In genomic region chr3:86073799-86074198, GRCh38 we compare ENCODE assay signal across 39 cellular contexts.
"Had no signal": no experiment of that assay in that cellular context is flagged by ENCODE, and none has a peak within 500 bp of the region (broad histone marks: within the 10 kb centered on the region; RNA-seq: fewer than 3 reads in every experiment).

No MANE protein-coding gene starts in this region.

- H3K4me1 ChIP-seq: adrenal gland, ascending aorta had no signal

- FAIRE-seq: bronchial epithelial cell, TTC549 had no signal

- H3K4me1 Mint-ChIP-seq: activated CD4-positive, alpha-beta memory T cell treated with anti-CD3 and anti-CD28 coated beads, Interleukin-2, amount 10 ng/mL, durations not matched to agents 7 days and 5 days; activated CD4-positive, alpha-beta T cell treated with anti-CD3 and anti-CD28 coated beads for 36 hours; activated CD4-positive, alpha-beta T cell treated with anti-CD3 and anti-CD28 coated beads, Interleukin-2, amount 10 ng/mL, durations not matched to agents 7 days and 5 days; activated CD8-positive, alpha-beta memory T cell treated with anti-CD3 and anti-CD28 coated beads, Interleukin-2, amount 10 ng/mL, durations not matched to agents 7 days and 5 days; activated naive CD8-positive, alpha-beta T cell treated with anti-CD3 and anti-CD28 coated beads for 36 hours; brain; central memory CD8-positive, alpha-beta T cell; WTC11 had no signal

- H3K36me3 ChIP-seq: adrenal gland, ascending aorta, cardiac muscle cell, WERI-Rb-1 had no signal

- H3K4me3 ChIP-seq: adrenal gland, ascending aorta, cardiac muscle cell had no signal

- ATAC-seq: activated CD4-positive, alpha-beta T cell treated with anti-CD3 and anti-CD28 coated beads for 36 hours; activated CD4-positive, CD25-positive, alpha-beta regulatory T cell treated with anti-CD3 and anti-CD28 coated beads, Interleukin-2, amount 50 U/mL, for 24 hours; activated CD8-positive, alpha-beta memory T cell treated with anti-CD3 and anti-CD28 coated beads, Interleukin-2, amount 10 ng/mL, durations not matched to agents 7 days and 5 days; activated CD8-positive, alpha-beta T cell treated with anti-CD3 and anti-CD28 coated beads, Interleukin-2, amount 10 ng/mL, durations not matched to agents 7 days and 5 days; activated naive CD4-positive, alpha-beta T cell treated with anti-CD3 and anti-CD28 coated beads, Interleukin-2, amount 50 U/mL, for 72 hours; WTC11 had no signal

- H3K27ac ChIP-seq: adrenal gland, ascending aorta, cardiac muscle cell, WERI-Rb-1 had no signal

- H3K27me3 ChIP-seq: adrenal gland, ascending aorta, cardiac muscle cell had no signal

- H3K4me3 Mint-ChIP-seq: activated CD4-positive, alpha-beta memory T cell treated with anti-CD3 and anti-CD28 coated beads, Interleukin-2, amount 10 ng/mL, durations not matched to agents 7 days and 5 days; activated CD4-positive, alpha-beta T cell treated with anti-CD3 and anti-CD28 coated beads for 36 hours; activated CD4-positive, alpha-beta T cell treated with anti-CD3 and anti-CD28 coated beads, Interleukin-2, amount 10 ng/mL, durations not matched to agents 7 days and 5 days; activated CD8-positive, alpha-beta memory T cell treated with anti-CD3 and anti-CD28 coated beads, Interleukin-2, amount 10 ng/mL, durations not matched to agents 7 days and 5 days; activated CD8-positive, alpha-beta T cell treated with anti-CD3 and anti-CD28 coated beads, Interleukin-2, amount 10 ng/mL, durations not matched to agents 7 days and 5 days; activated naive CD4-positive, alpha-beta T cell treated with anti-CD3 and anti-CD28 coated beads for 36 hours; activated naive CD8-positive, alpha-beta T cell treated with anti-CD3 and anti-CD28 coated beads for 36 hours; activated T-cell treated with anti-CD3 and anti-CD28 coated beads, Interleukin-2, amount 50 U/mL, for 24 hours; brain; central memory CD8-positive, alpha-beta T cell; T-helper 1 cell treated with Interleukin-12 subunit alpha and Interleukin-12 subunit beta and Interleukin-4 antibody, amounts not matched to agents 30 μg/mL and 1 μg/mL, for 36 hours; T-helper 2 cell treated with Interferon-gamma antibody and Interleukin-4, amounts not matched to agents 5 μg/mL and 100 μg/mL, for 36 hours; WTC11 had no signal

- H3K27ac Mint-ChIP-seq: activated CD4-positive, alpha-beta memory T cell treated with anti-CD3 and anti-CD28 coated beads, Interleukin-2, amount 10 ng/mL, durations not matched to agents 7 days and 5 days; activated CD4-positive, alpha-beta T cell treated with anti-CD3 and anti-CD28 coated beads for 36 hours; activated CD4-positive, alpha-beta T cell treated with anti-CD3 and anti-CD28 coated beads, Interleukin-2, amount 10 ng/mL, durations not matched to agents 7 days and 5 days; activated CD8-positive, alpha-beta memory T cell treated with anti-CD3 and anti-CD28 coated beads, Interleukin-2, amount 10 ng/mL, durations not matched to agents 7 days and 5 days; activated CD8-positive, alpha-beta T cell treated with anti-CD3 and anti-CD28 coated beads, Interleukin-2, amount 10 ng/mL, durations not matched to agents 7 days and 5 days; activated naive CD4-positive, alpha-beta T cell treated with anti-CD3 and anti-CD28 coated beads for 36 hours; activated naive CD4-positive, alpha-beta T cell treated with anti-CD3 and anti-CD28 coated beads, Interleukin-2, amount 50 U/mL, for 72 hours; activated naive CD8-positive, alpha-beta T cell treated with anti-CD3 and anti-CD28 coated beads for 36 hours; activated T-cell treated with anti-CD3 and anti-CD28 coated beads, Interleukin-2, amount 50 U/mL, for 24 hours; brain; T-helper 1 cell treated with Interleukin-12 subunit alpha and Interleukin-12 subunit beta and Interleukin-4 antibody, amounts not matched to agents 30 μg/mL and 1 μg/mL, for 36 hours; T-helper 2 cell treated with Interferon-gamma antibody and Interleukin-4, amounts not matched to agents 5 μg/mL and 100 μg/mL, for 36 hours; WTC11 had no signal

- H3K9me3 ChIP-seq: adrenal gland, ascending aorta had no signal

- H3K9me3 Mint-ChIP-seq: activated CD4-positive, alpha-beta memory T cell treated with anti-CD3 and anti-CD28 coated beads, Interleukin-2, amount 10 ng/mL, durations not matched to agents 7 days and 5 days; activated CD4-positive, alpha-beta T cell treated with anti-CD3 and anti-CD28 coated beads, Interleukin-2, amount 10 ng/mL, durations not matched to agents 7 days and 5 days; activated naive CD4-positive, alpha-beta T cell treated with anti-CD3 and anti-CD28 coated beads for 36 hours; activated naive CD8-positive, alpha-beta T cell treated with anti-CD3 and anti-CD28 coated beads for 36 hours; brain; central memory CD8-positive, alpha-beta T cell; T-helper 1 cell treated with Interleukin-12 subunit alpha and Interleukin-12 subunit beta and Interleukin-4 antibody, amounts not matched to agents 30 μg/mL and 1 μg/mL, for 36 hours; WTC11 had no signal

- H3K27me3 Mint-ChIP-seq: activated CD4-positive, alpha-beta memory T cell treated with anti-CD3 and anti-CD28 coated beads, Interleukin-2, amount 10 ng/mL, durations not matched to agents 7 days and 5 days; activated CD4-positive, alpha-beta T cell treated with anti-CD3 and anti-CD28 coated beads for 36 hours; activated CD4-positive, alpha-beta T cell treated with anti-CD3 and anti-CD28 coated beads, Interleukin-2, amount 10 ng/mL, durations not matched to agents 7 days and 5 days; activated CD8-positive, alpha-beta memory T cell treated with anti-CD3 and anti-CD28 coated beads, Interleukin-2, amount 10 ng/mL, durations not matched to agents 7 days and 5 days; activated naive CD8-positive, alpha-beta T cell treated with anti-CD3 and anti-CD28 coated beads for 36 hours; activated T-cell treated with anti-CD3 and anti-CD28 coated beads, Interleukin-2, amount 50 U/mL, for 24 hours; brain; central memory CD8-positive, alpha-beta T cell had no signal

- DNase-seq: activated CD4-positive, alpha-beta memory T cell treated with anti-CD3 and anti-CD28 coated beads, Interleukin-2, amount 10 ng/mL, durations not matched to agents 7 days and 5 days; activated CD4-positive, alpha-beta T cell treated with anti-CD3 and anti-CD28 coated beads for 1 hour; activated CD4-positive, alpha-beta T cell treated with anti-CD3 and anti-CD28 coated beads for 36 hours; activated CD4-positive, alpha-beta T cell treated with anti-CD3 and anti-CD28 coated beads for 48 hours; activated CD4-positive, alpha-beta T cell treated with anti-CD3 and anti-CD28 coated beads, Interleukin-2, amount 10 ng/mL, durations not matched to agents 7 days and 5 days; activated CD4-positive, alpha-beta T cell treated with anti-CD3 and anti-CD28 coated beads, Interleukin-2, amount 50 U/mL, for 48 hours; activated CD4-positive, CD25-positive, alpha-beta regulatory T cell; activated CD8-positive, alpha-beta memory T cell treated with anti-CD3 and anti-CD28 coated beads for 24 hours; activated CD8-positive, alpha-beta memory T cell treated with anti-CD3 and anti-CD28 coated beads, Interleukin-2, amount 10 ng/mL, durations not matched to agents 7 days and 5 days; activated CD8-positive, alpha-beta memory T cell treated with anti-CD3 and anti-CD28 coated beads, Interleukin-2, amount 50 U/mL, for 48 hours; activated CD8-positive, alpha-beta T cell treated with anti-CD3 and anti-CD28 coated beads, Interleukin-2, amount 10 ng/mL, durations not matched to agents 7 days and 5 days; activated effector memory CD4-positive, alpha-beta T cell treated with anti-CD3 and anti-CD28 coated beads, Interleukin-2, amount 50 U/mL, for 16 hours; activated gamma-delta T cell treated with Interleukin-2 at 50 U/mL for 16 hours; activated naive CD4-positive, alpha-beta T cell; activated naive CD4-positive, alpha-beta T cell treated with anti-CD3 and anti-CD28 coated beads for 36 hours; activated naive CD4-positive, alpha-beta T cell treated with anti-CD3 and anti-CD28 coated beads, Interleukin-2, amount 50 U/mL, for 16 hours; activated naive CD8-positive, alpha-beta T cell treated with anti-CD3 and anti-CD28 coated beads for 36 hours; activated T-cell treated with anti-CD3 and anti-CD28 coated beads, Interleukin-2, amount 50 U/mL, for 24 hours; activated T-cell treated with anti-CD3 and anti-CD28 coated beads, Interleukin-2, amount 50 U/mL, for 48 hours; adrenal gland; amniotic stem cell; anterior cingulate cortex; caudate nucleus; cerebellar nuclear complex; T-helper 1 cell; T-helper 2 cell; T-helper 9 cell; WERI-Rb-1 had no signal

- H3K36me3 Mint-ChIP-seq: activated CD8-positive, alpha-beta memory T cell treated with anti-CD3 and anti-CD28 coated beads, Interleukin-2, amount 10 ng/mL, durations not matched to agents 7 days and 5 days; activated naive CD4-positive, alpha-beta T cell treated with anti-CD3 and anti-CD28 coated beads, Interleukin-2, amount 50 U/mL, for 72 hours; activated naive CD8-positive, alpha-beta T cell treated with anti-CD3 and anti-CD28 coated beads for 36 hours; brain; WTC11 had no signal
